In genomic region chr17:13365331-13365730, GRCh38 we compare ENCODE assay signal across 22 cellular contexts.
DNase-seq lines count a peak whose midpoint lies in the region; ATAC-seq and TF ChIP-seq lines count a peak whose summit lies in the region.
"Had no signal": no experiment of that assay in that cellular context is flagged by ENCODE, and none has a peak within 500 bp of the region (broad histone marks: within the 10 kb centered on the region; RNA-seq: fewer than 3 reads in every experiment).

No MANE protein-coding gene starts in this region.

- no peak overlapping the region for H3K9ac ChIP-seq in mammary epithelial cell (ENCODE audit: insufficient read depth, low read length)
- H3K9ac ChIP-seq: BLaER1 treated with 17β-estradiol and CSF1 and Interleukin-3, amounts not matched to agents 10 nM and 100 nM had no signal

- TF ChIP-seq CTCF in fibroblast of pulmonary artery (IDR thresholded peaks at IDR 0.05; ENCODE audit: low read length, missing control alignments) (no peak), mammary epithelial cell (conservative IDR thresholded peaks at IDR 0.05 in 1 of 2, IDR thresholded peaks at IDR 0.05 in 1 of 2; ENCODE audit: extremely low read depth in 1 of 2, insufficient read depth in 1 of 2, low read depth in 1 of 2, low read length in 2 of 2) (no peak)

- no peaks in the 10 kb centered on the region for H3K9me3 ChIP-seq in mammary epithelial cell (replicated peaks; ENCODE audit: insufficient read depth, low read length)
- H3K9me3 ChIP-seq: BLaER1 treated with 17β-estradiol and CSF1 and Interleukin-3, amounts not matched to agents 10 nM and 100 nM had no signal

- in situ Hi-C loops in mammary epithelial cell (cut with MboI; ENCODE audit: low sequenced_read_pairs in 2 of 2) = no loop called here

- H2AFZ ChIP-seq in ACC112 (ENCODE audit: low read length, unreplicated experiment) = peak overlapping the region; percentile 44
- H2AFZ ChIP-seq in mammary epithelial cell (ENCODE audit: low read depth, low read length) = no peak overlapping the region

- H3K27me3 ChIP-seq in ACC112 (ENCODE audit: insufficient read depth, low read length) (no peaks in the 10 kb centered on the region), mammary epithelial cell (ENCODE audit: insufficient read depth, low read length) (no peaks in the 10 kb centered on the region)
- H3K27me3 ChIP-seq: BLaER1 treated with 17β-estradiol and CSF1 and Interleukin-3, amounts not matched to agents 10 nM and 100 nM had no signal

- peak overlapping the region; percentile 7 for H3K27ac ChIP-seq in ACC112 (ENCODE audit: low read depth, low read length)
- no peak overlapping the region for H3K27ac ChIP-seq in caudate nucleus (ENCODE audit: low read depth, low read length)
- H3K27ac ChIP-seq in mammary epithelial cell (ENCODE audit: insufficient read depth, low read depth, low read length) = no peak overlapping the region
- H3K27ac ChIP-seq: BLaER1 treated with 17β-estradiol and CSF1 and Interleukin-3, amounts not matched to agents 10 nM and 100 nM had no signal

- ATAC-seq in HG02763 (IDR thresholded peaks at IDR 0.05; ENCODE audit: unreplicated experiment) = no peak
- ATAC-seq: CD8-positive, alpha-beta T cell; PC-3 had no signal

- intact Hi-C loops in mammary epithelial cell (cut with micrococcal nuclease) = no loop called here

- BruUV-seq in mammary epithelial cell (replicated peaks; lab: Mats Ljungman, UMichigan) = no TSS peak

- no peaks in the 10 kb centered on the region for H3K79me2 ChIP-seq in ACC112 (ENCODE audit: control insufficient read depth, insufficient read depth, low read length, unreplicated experiment)
- no peaks in the 10 kb centered on the region for H3K79me2 ChIP-seq in mammary epithelial cell (ENCODE audit: insufficient read depth, low read length)

- H3K4me1 ChIP-seq in ACC112 (ENCODE audit: control insufficient read depth, insufficient read depth, low read length, unreplicated experiment) (peaks cover 26% of the 10 kb centered on the region), mammary epithelial cell (ENCODE audit: insufficient read depth, low read length) (no peaks in the 10 kb centered on the region)

- H3K36me3 ChIP-seq in ACC112 (ENCODE audit: insufficient read depth, low read length) = no peaks in the 10 kb centered on the region
- H3K36me3 ChIP-seq in mammary epithelial cell (ENCODE audit: insufficient read depth, low read length) = no peaks in the 10 kb centered on the region
- H3K36me3 ChIP-seq: BLaER1 treated with 17β-estradiol and CSF1 and Interleukin-3, amounts not matched to agents 10 nM and 100 nM had no signal

- DNase-seq in ELR (ENCODE audit: low read depth) (peak; percentile 22), M059J (ENCODE audit: low read depth) (peak; percentile 27), fibroblast of pulmonary artery (ENCODE audit: low read depth) (peak; percentile 30), caudate nucleus (lab: John Stamatoyannopoulos, UW) (no peak), mammary epithelial cell (no peak), NCI-H2081 treated with DMSO at 0.1 percent for 48 hours (lab: John Stamatoyannopoulos, UW) (no peak)
- DNase-seq: 8988T; Calu3; CD8-positive, alpha-beta T cell; H9; Karpas-422; MM.1S; NCI-H1092; NCI-H1436 treated with DMSO at 0.1 percent for 48 hours; NCI-H2171; NCI-H526; PC-3; RPMI8226; SHP77 treated with DMSO at 0.1 percent for 48 hours had no signal

- CTCF ChIA-PET in mammary epithelial cell (lab: Charles Lee; ENCODE audit: low non-redundant PET) = no interaction called here

- no peaks in the 10 kb centered on the region for H4K20me1 ChIP-seq in mammary epithelial cell (ENCODE audit: insufficient read depth, low read length)
- H4K20me1 ChIP-seq: BLaER1 treated with 17β-estradiol and CSF1 and Interleukin-3, amounts not matched to agents 10 nM and 100 nM had no signal

- H3K4me3 ChIP-seq in ACC112 (ENCODE audit: low read depth, low read length) (no peak overlapping the region), fibroblast of pulmonary artery (replicated peaks; ENCODE audit: low read depth, low read length) (no peak overlapping the region), mammary epithelial cell (replicated peaks in 1 of 3; ENCODE audit: insufficient read depth in 1 of 3, low read depth in 2 of 3, low read length in 3 of 3) (no peak overlapping the region)
- H3K4me3 ChIP-seq: BLaER1 treated with 17β-estradiol and CSF1 and Interleukin-3, amounts not matched to agents 10 nM and 100 nM had no signal

- H3K4me2 ChIP-seq in mammary epithelial cell (ENCODE audit: insufficient read depth, low read depth, low read length) = no peak overlapping the region
- H3K4me2 ChIP-seq: BLaER1 treated with 17β-estradiol and CSF1 and Interleukin-3, amounts not matched to agents 10 nM and 100 nM had no signal

- dilution Hi-C loops in mammary epithelial cell (cut with HindIII; ENCODE audit: low sequenced_read_pairs) = no loop called here

- 80% methylated on average over 4 of the region's 4 CpGs for WGBS in mammary epithelial cell (ENCODE audit: low coverage, missing lambda C conversion rate)

Comparison
In these comparisons a context has a peak if more than half of its experiments do, and no peak if none do; other contexts are left out.
1. DNase-seq: peak in ELR (single experiment), M059J (single experiment) and fibroblast of pulmonary artery (single experiment); none in caudate nucleus (0 of 61), mammary epithelial cell (single experiment) and NCI-H2081 treated with DMSO at 0.1 percent for 48 hours (single experiment).